1 cellular context compared by ENCODE assay signal in the genomic region with DNA sequence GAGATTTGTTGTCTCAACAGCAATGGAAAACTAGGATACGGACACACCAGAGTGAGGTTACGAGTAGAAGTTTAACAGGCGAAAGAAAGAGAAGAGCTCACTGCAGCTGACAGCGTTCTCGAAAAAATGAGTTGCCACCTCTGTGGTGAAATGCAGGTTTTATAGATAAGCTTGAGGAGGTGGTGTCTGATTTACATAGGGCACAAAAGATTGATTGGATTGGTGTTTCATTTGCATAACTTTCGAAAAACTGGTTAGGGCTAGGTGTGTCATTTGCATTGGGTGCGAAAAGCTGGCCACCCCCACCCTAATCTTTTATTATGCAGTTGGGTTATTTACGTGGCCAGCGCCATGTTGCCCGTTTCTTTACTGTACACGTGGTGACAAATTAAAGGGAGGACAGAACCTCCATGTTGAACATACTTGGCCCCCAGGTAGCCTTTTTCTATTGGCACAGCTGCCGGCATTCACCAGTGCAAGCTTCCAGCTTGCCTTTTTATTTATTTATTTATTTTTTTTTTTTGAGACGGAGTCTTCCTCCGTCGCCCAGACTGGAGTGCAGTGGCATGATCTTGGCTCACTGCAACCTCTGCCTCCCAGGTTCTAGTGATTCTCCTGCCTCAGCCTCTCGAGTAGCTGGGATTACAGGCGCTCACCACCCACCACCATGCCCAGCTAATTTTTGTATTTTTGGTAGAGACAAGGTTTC.
TF ChIP-seq lines count a peak whose summit lies in the region.

No MANE protein-coding gene starts in this region.

TF ChIP-seq in WTC11, 78 proteins besides CTCF, POLR2A, EP300 and RAD21:
- TF ChIP-seq ESRRA (CRISPR knock-in tag; IDR thresholded peaks at IDR 0.05; ENCODE audit: borderline replicate concordance) (no peak), ETV6 (CRISPR knock-in tag; IDR thresholded peaks at IDR 0.05) (no peak), PRRX2 (CRISPR knock-in tag; IDR thresholded peaks at IDR 0.05) (no peak), ZNF121 (CRISPR knock-in tag; IDR thresholded peaks at IDR 0.05) (no peak), CREM (CRISPR knock-in tag; IDR thresholded peaks at IDR 0.05) (no peak), ATF1 (CRISPR knock-in tag; IDR thresholded peaks at IDR 0.05) (no peak), GABPB1 (CRISPR knock-in tag; IDR thresholded peaks at IDR 0.05) (no peak), NFYB (CRISPR knock-in tag; conservative IDR thresholded peaks at IDR 0.05; ENCODE audit: low read depth) (no peak)
- TF ChIP-seq, protein P1, sequence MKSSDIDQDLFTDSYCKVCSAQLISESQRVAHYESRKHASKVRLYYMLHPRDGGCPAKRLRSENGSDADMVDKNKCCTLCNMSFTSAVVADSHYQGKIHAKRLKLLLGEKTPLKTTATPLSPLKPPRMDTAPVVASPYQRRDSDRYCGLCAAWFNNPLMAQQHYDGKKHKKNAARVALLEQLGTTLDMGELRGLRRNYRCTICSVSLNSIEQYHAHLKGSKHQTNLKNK (CRISPR knock-in tag; IDR thresholded peaks at IDR 0.05): no peak
- TF ChIP-seq, protein P2, sequence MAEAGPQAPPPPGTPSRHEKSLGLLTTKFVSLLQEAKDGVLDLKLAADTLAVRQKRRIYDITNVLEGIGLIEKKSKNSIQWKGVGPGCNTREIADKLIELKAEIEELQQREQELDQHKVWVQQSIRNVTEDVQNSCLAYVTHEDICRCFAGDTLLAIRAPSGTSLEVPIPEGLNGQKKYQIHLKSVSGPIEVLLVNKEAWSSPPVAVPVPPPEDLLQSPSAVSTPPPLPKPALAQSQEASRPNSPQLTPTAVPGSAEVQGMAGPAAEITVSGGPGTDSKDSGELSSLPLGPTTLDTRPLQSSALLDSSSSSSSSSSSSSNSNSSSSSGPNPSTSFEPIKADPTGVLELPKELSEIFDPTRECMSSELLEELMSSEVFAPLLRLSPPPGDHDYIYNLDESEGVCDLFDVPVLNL (CRISPR knock-in tag; IDR thresholded peaks at IDR 0.05; ENCODE audit: borderline replicate concordance, low read depth): no peak
